In genomic region chr2:61247204-61247812, GRCh38 we compare ENCODE assay signal across 13 cellular contexts.
DNase-seq lines count a peak whose midpoint lies in the region; ATAC-seq, FAIRE-seq and TF ChIP-seq lines count a peak whose summit lies in the region.
"Had no signal": no experiment of that assay in that cellular context is flagged by ENCODE, and none has a peak within 500 bp of the region (broad histone marks: within the 10 kb centered on the region; RNA-seq: fewer than 3 reads in every experiment).

No MANE protein-coding gene starts in this region.

- ATAC-seq in GM18519 (IDR thresholded peaks at IDR 0.05; ENCODE audit: low FRiP score, unreplicated experiment) (no peak), HG02798 (IDR thresholded peaks at IDR 0.05; ENCODE audit: poor library complexity, unreplicated experiment) (no peak)
- ATAC-seq: T-cell had no signal

- no peak overlapping the region for H3K27ac Mint-ChIP-seq in osteocyte (ENCODE audit: unreplicated experiment)
- H3K27ac Mint-ChIP-seq: progenitor cell of endocrine pancreas, T-cell had no signal

- POLR2A ChIA-PET in AG04450 (lab: Yijun Ruan, JAX): no interaction called here

- TF ChIP-seq POLR2A in H54 (IDR thresholded peaks at IDR 0.05; ENCODE audit: low read depth, low read length): no peak

- no peak overlapping the region for H3K4me3 Mint-ChIP-seq in osteocyte (ENCODE audit: unreplicated experiment)
- H3K4me3 Mint-ChIP-seq: T-cell had no signal

- peak; percentile 82 for FAIRE-seq in H54 (lab: Jason Lieb, UNC)

- H3K27me3 Mint-ChIP-seq in osteocyte (ENCODE audit: unreplicated experiment): no peaks in the 10 kb centered on the region
- H3K27me3 Mint-ChIP-seq: progenitor cell of endocrine pancreas, T-cell had no signal

- no peak overlapping the region for H3K27ac ChIP-seq in AG04450 (ENCODE audit: low read depth, low read length)

- H3K36me3 Mint-ChIP-seq in osteocyte (ENCODE audit: unreplicated experiment): peaks cover 54% of the 10 kb centered on the region

- DNase-seq in AG04450 (ENCODE audit: low read depth, low spot score): peak; percentile 18
- no peak for DNase-seq in H54 (ENCODE audit: insufficient read length, low spot score)
- peak; percentile 44 for DNase-seq in astrocyte of the cerebellum (ENCODE audit: low read depth)
- DNase-seq in glomerular visceral epithelial cell (ENCODE audit: extremely low spot score): peak; percentile 13
- DNase-seq in osteocyte (ENCODE audit: extremely low spot score, unreplicated experiment): no peak
- no peak for DNase-seq in hippocampal formation (lab: John Stamatoyannopoulos, UW)
- DNase-seq: activated CD4-positive, alpha-beta T cell treated with anti-CD3 and anti-CD28 coated beads, Interleukin-2, amount 50 U/mL, for 48 hours; effector memory CD4-positive, alpha-beta T cell; stimulated activated CD4-positive, alpha-beta T cell treated with anti-CD3 and anti-CD28 coated beads, Interleukin-1b, Interleukin-23, amount 100 ng/mL, for 48 hours; T-cell had no signal

- in situ Hi-C loops in astrocyte of the cerebellum (cut with HindIII; ENCODE audit: low sequenced_read_pairs): no loop called here

- CTCF ChIA-PET in AG04450 (lab: Charles Lee): no interaction called here

- no peaks in the 10 kb centered on the region for H3K4me1 Mint-ChIP-seq in osteocyte (ENCODE audit: unreplicated experiment)
- H3K4me1 Mint-ChIP-seq: T-cell had no signal

- no peaks in the 10 kb centered on the region for H3K9me3 ChIP-seq in AG04450 (ENCODE audit: control insufficient read depth, insufficient read depth, low read length)

- no peaks in the 10 kb centered on the region for H3K27me3 ChIP-seq in AG04450 (ENCODE audit: control insufficient read depth, insufficient read depth, low read length)

- H3K9me3 Mint-ChIP-seq in osteocyte (ENCODE audit: unreplicated experiment): no peaks in the 10 kb centered on the region
- H3K9me3 Mint-ChIP-seq: T-cell had no signal

- TF ChIP-seq CTCF in AG04450 (IDR thresholded peaks at IDR 0.05; ENCODE audit: low read depth, low read length) (no peak), astrocyte of the cerebellum (IDR thresholded peaks at IDR 0.05; ENCODE audit: low read depth, low read length, missing control alignments) (no peak), osteocyte (IDR thresholded peaks at IDR 0.05) (no peak)

- H3K4me3 ChIP-seq in AG04450 (ENCODE audit: low read depth, low read length) (no peak overlapping the region), astrocyte of the cerebellum (ENCODE audit: low read depth, low read length) (no peak overlapping the region)

Comparison
In these comparisons a context has a peak if more than half of its experiments do, and no peak if none do; other contexts are left out.
1. DNase-seq: peak in AG04450 (single experiment), astrocyte of the cerebellum (single experiment) and glomerular visceral epithelial cell (single experiment); none in H54 (single experiment), osteocyte (single experiment) and hippocampal formation (0 of 2).